Comparison of ENCODE assay signal across 8 cellular contexts in the genomic region with DNA sequence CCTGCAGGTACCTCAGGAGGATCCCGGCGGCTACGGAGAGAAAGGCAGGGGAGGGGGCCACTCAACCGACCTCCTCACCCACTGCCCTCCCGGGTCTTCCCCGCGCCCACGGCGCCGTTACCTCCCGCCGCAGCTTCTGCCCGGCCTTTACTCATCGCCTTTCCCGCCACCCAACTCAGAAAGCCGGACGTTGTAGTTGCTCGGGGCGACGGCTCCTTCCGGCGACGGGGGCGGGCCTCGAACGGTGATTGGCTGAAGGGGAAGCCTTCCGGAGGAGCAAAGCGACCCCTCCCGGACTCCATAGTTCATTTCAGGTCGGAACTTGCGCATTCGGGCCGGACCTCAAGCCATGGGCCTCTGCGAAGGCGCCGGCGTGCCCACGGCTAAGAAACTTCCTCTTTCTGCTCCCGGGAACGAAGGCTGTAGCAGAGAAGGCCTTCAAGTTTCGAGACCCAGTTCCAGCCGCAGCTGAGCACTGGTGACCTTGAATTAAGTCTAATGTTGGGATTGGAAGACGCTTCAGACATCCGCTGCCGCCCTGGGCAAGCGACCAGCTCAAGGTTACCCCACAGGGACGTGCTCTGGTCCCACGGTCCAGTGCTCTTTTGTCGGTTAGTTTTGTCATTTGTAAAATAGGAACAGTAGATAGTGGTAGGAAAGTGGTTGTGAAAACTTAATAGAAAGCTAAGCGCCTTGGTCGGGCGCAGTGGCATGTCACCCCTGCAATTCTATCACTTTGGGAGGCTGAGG. TPM values are rescaled to one million over a fixed set of nuclear protein-coding genes. Genes with fewer than 3 reads are reported as not detected.
DNase-seq lines count a peak whose midpoint lies in the region; ATAC-seq and TF ChIP-seq lines count a peak whose summit lies in the region.

A gene with protein sequence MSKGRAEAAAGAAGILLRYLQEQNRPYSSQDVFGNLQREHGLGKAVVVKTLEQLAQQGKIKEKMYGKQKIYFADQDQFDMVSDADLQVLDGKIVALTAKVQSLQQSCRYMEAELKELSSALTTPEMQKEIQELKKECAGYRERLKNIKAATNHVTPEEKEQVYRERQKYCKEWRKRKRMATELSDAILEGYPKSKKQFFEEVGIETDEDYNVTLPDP (minus strand): TSS at position 198 of the 750 bp plus-strand sequence. CDS start 43 bp downstream, at position 155.

- peaks cover 19% of the 10 kb centered on the region for H3K4me1 ChIP-seq in CD4-positive, CD25-positive, alpha-beta regulatory T cell (ENCODE audit: control insufficient read depth, insufficient read depth, low read length, poor library complexity, severe bottlenecking)
- H3K4me1 ChIP-seq in left lung, result peaks cover 11 to 28% of the 10 kb centered on the region in 2 donors

- H3K9me3 ChIP-seq in CD4-positive, CD25-positive, alpha-beta regulatory T cell (ENCODE audit: control insufficient read depth in 2 of 2, low read length in 2 of 2), result no peaks in the 10 kb centered on the region
- H3K9me3 ChIP-seq in left lung, result no peaks in the 10 kb centered on the region

- peak within 1 kb of the TSS; percentile 87 to 99 (median 98) for H3K4me3 Mint-ChIP-seq in CD4-positive, CD25-positive, alpha-beta regulatory T cell
- H3K4me3 Mint-ChIP-seq in dendritic cell treated with granulocyte-macrophage colony-stimulating factor and Interleukin-4, amounts not matched to agents 40 ng/mL and 50 ng/mL, for 4 days, result peak within 1 kb of the TSS; percentile 79

- H3K36me3 Mint-ChIP-seq in CD4-positive, CD25-positive, alpha-beta regulatory T cell, result peaks cover 18% of the 10 kb centered on the region
- peaks cover 84% of the 10 kb centered on the region for H3K36me3 Mint-ChIP-seq in dendritic cell treated with granulocyte-macrophage colony-stimulating factor and Interleukin-4, amounts not matched to agents 40 ng/mL and 50 ng/mL, for 4 days (ENCODE audit: low read depth)

- peaks cover 49% of the 10 kb centered on the region for H3K36me3 ChIP-seq in CD4-positive, CD25-positive, alpha-beta regulatory T cell (ENCODE audit: control insufficient read depth, insufficient read depth, low read length)
- H3K36me3 ChIP-seq in left lung, result peaks cover 0 to 59% of the 10 kb centered on the region in 2 donors

- peak; percentile 94 to 95 for ATAC-seq in CD4-positive, CD25-positive, alpha-beta regulatory T cell (ENCODE audit: low read depth in 2 of 2)
- ATAC-seq in GM19372 (IDR thresholded peaks at IDR 0.05; ENCODE audit: low read depth, unreplicated experiment) (peak; percentile 63), HG03565 (IDR thresholded peaks at IDR 0.05; ENCODE audit: unreplicated experiment) (peak; percentile 60), left lung (peak; percentile 97)

- H3K27me3 Mint-ChIP-seq in CD4-positive, CD25-positive, alpha-beta regulatory T cell, result no peaks in the 10 kb centered on the region
- no peaks in the 10 kb centered on the region for H3K27me3 Mint-ChIP-seq in dendritic cell treated with granulocyte-macrophage colony-stimulating factor and Interleukin-4, amounts not matched to agents 40 ng/mL and 50 ng/mL, for 4 days

- peak within 1 kb of the TSS; percentile 85 to 96 (median 96) for H3K27ac Mint-ChIP-seq in CD4-positive, CD25-positive, alpha-beta regulatory T cell
- H3K27ac Mint-ChIP-seq in dendritic cell treated with granulocyte-macrophage colony-stimulating factor and Interleukin-4, amounts not matched to agents 40 ng/mL and 50 ng/mL, for 4 days, result peak within 1 kb of the TSS; percentile 95

- H3K4me3 ChIP-seq in CD4-positive, CD25-positive, alpha-beta regulatory T cell (ENCODE audit: low read depth, low read length), result peak within 1 kb of the TSS; percentile 90
- H3K4me3 ChIP-seq in left lung, result peak within 1 kb of the TSS; percentile 68 to 73

- peaks cover 9 to 35% (median 26%) of the 10 kb centered on the region in 4 donors for H3K4me1 Mint-ChIP-seq in CD4-positive, CD25-positive, alpha-beta regulatory T cell
- H3K4me1 Mint-ChIP-seq in dendritic cell treated with granulocyte-macrophage colony-stimulating factor and Interleukin-4, amounts not matched to agents 40 ng/mL and 50 ng/mL, for 4 days (ENCODE audit: low read depth), result peaks cover 55% of the 10 kb centered on the region

- peak; percentile 88 to 95 (median 89) for DNase-seq in CD4-positive, CD25-positive, alpha-beta regulatory T cell
- DNase-seq in NCI-H774 (lab: John Stamatoyannopoulos, UW) (peak; percentile 98), left lung (peak; percentile 97)
- DNase-seq in activated CD4-positive, alpha-beta T cell treated with anti-CD3 and anti-CD28 coated beads, Interleukin-2, amount 50 U/mL, for 24 hours (ENCODE audit: low read depth in 1 of 2, low spot score in 1 of 2), result peak; percentile 77 to 94
- DNase-seq in stimulated activated CD4-positive, alpha-beta T cell treated with anti-CD3 and anti-CD28 coated beads, Interleukin-2, amount 100 ng/mL, for 4 hours (ENCODE audit: low read depth), result peak; percentile 87

- intact Hi-C loops in dendritic cell treated with granulocyte-macrophage colony-stimulating factor and Interleukin-4, amounts not matched to agents 40 ng/mL and 50 ng/mL, for 4 days (cut with micrococcal nuclease), result loop anchor here (1.0 to 2.0 kb wide), 3 partner anchors 10 to 101 kb away; a partner anchor contains a TSS
- intact Hi-C loops in left lung (cut with DNase I), result loop anchor here in 1 of 2 donors (5.0 kb wide), 1 partner anchor 100 kb away; a partner anchor contains a TSS

- peak within 1 kb of the TSS; percentile 69 for H3K27ac ChIP-seq in CD4-positive, CD25-positive, alpha-beta regulatory T cell (ENCODE audit: insufficient read depth, low read length, poor library complexity, severe bottlenecking)
- H3K27ac ChIP-seq in left lung, result peak within 1 kb of the TSS; percentile 90 to 98

- no peaks in the 10 kb centered on the region for H3K9me3 Mint-ChIP-seq in CD4-positive, CD25-positive, alpha-beta regulatory T cell
- no peaks in the 10 kb centered on the region for H3K9me3 Mint-ChIP-seq in dendritic cell treated with granulocyte-macrophage colony-stimulating factor and Interleukin-4, amounts not matched to agents 40 ng/mL and 50 ng/mL, for 4 days

- H3K27me3 ChIP-seq in CD4-positive, CD25-positive, alpha-beta regulatory T cell (ENCODE audit: control insufficient read depth, insufficient read depth, low read length), result no peaks in the 10 kb centered on the region
- no peaks in the 10 kb centered on the region for H3K27me3 ChIP-seq in left lung

- TF ChIP-seq CTCF in left lung (IDR thresholded peaks at IDR 0.05), result peak; percentile 13 to 35

RNA-seq across cellular contexts. Expression of the gene that starts here (rescaled TPM):
- total RNA-seq in CD4-positive, CD25-positive, alpha-beta regulatory T cell, result 2.5 TPM
- under 1 TPM in 3 of 4 donors, not detected in 1; 0.25 to 0.71 (median 0.39) TPM for polyA plus RNA-seq in CD4-positive, CD25-positive, alpha-beta regulatory T cell
- 1 to 10 TPM; 6.5 to 7.7 TPM for total RNA-seq in left lung

Comparison
In these comparisons a context has a peak if more than half of its experiments do, and no peak if none do; other contexts are left out.
1. Peak in every context shown above with its lines: DNase-seq, ATAC-seq, H3K4me3 ChIP-seq and H3K27ac ChIP-seq.